ENCODE assay signal across 1 cellular context in genomic region chr14:104927432-104927816, GRCh38.
TF ChIP-seq lines count a peak whose summit lies in the region.

No MANE protein-coding gene starts in this region.

TF ChIP-seq in IMR-90, 13 proteins besides CTCF, POLR2A, EP300 and RAD21:
- no peak for TF ChIP-seq MXI1 (IDR thresholded peaks at IDR 0.05; ENCODE audit: borderline replicate concordance, low read depth, low read length)
- TF ChIP-seq ELK1 (IDR thresholded peaks at IDR 0.05; ENCODE audit: borderline replicate concordance, low read depth, low read length): no peak
- no peak for TF ChIP-seq USF2 (IDR thresholded peaks at IDR 0.05; ENCODE audit: low read depth, low read length)
- no peak for TF ChIP-seq MAZ (IDR thresholded peaks at IDR 0.05; ENCODE audit: borderline replicate concordance, low read depth, low read length)
- no peak for TF ChIP-seq CHD1 (IDR thresholded peaks at IDR 0.05; ENCODE audit: low read depth, low read length)
- no peak for TF ChIP-seq BHLHE40 (IDR thresholded peaks at IDR 0.05; ENCODE audit: low read depth, low read length)
- no peak for TF ChIP-seq FOS (IDR thresholded peaks at IDR 0.05; ENCODE audit: low read depth, low read length)
- TF ChIP-seq RCOR1 (IDR thresholded peaks at IDR 0.05; ENCODE audit: insufficient replicate concordance, low read length): no peak
- TF ChIP-seq NFE2L2 (IDR thresholded peaks at IDR 0.05; ENCODE audit: low read depth, low read length): no peak
- TF ChIP-seq MAFK (IDR thresholded peaks at IDR 0.05; ENCODE audit: low read depth, low read length): no peak
- no peak for TF ChIP-seq CEBPB (IDR thresholded peaks at IDR 0.05; ENCODE audit: low read depth, low read length)
- no peak for TF ChIP-seq SMC3 (IDR thresholded peaks at IDR 0.05; ENCODE audit: low read depth, low read length)
- TF ChIP-seq RFX5 (IDR thresholded peaks at IDR 0.05; ENCODE audit: low read depth, low read length): no peak
